8 cellular contexts compared by ENCODE assay signal in the genomic region with DNA sequence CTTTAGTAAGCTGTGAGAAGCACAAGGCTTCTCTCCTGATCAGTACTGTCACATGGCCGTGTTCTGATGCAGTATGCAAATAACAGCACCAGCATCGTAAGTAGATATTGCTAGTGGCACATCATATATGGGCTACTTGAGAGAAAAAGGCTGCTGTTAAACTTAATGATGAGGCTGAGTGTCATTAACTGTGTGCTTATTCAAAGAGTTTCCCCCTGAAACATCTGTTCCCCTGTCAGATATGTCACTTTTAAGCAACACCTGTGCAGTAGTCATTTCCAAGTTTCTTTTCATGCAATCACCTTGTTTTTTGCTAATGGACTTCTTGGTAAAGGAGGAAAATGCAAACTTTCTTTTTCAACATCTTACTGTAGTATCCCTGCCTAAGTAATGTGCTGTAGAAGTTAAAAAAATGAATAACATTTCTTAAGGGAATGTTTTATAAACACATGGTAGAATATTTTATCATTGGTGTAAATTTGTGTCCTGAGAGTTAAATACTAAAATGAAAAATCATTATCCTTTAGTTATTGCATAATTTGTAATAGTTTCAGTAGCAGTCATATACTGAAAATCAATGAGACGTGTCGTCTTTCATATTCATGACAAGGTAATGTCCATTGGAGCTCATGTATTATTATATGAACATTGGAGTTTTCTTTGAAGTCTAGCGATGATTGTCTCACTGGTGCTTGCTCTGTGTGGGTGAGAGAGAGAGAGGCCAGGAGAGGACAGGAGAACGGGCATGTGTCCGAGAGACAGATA.
DNase-seq lines count a peak whose midpoint lies in the region; ATAC-seq and FAIRE-seq lines count a peak whose summit lies in the region.
"Had no signal": no experiment of that assay in that cellular context is flagged by ENCODE, and none has a peak within 500 bp of the region (broad histone marks: within the 10 kb centered on the region; RNA-seq: fewer than 3 reads in every experiment).

No MANE protein-coding gene starts in this region.

- DNase-seq in NCI-H69 (lab: John Stamatoyannopoulos, UW), result peak; percentile 93
- DNase-seq in frontal cortex (ENCODE audit: low spot score in 2 of 2), result no peak
- DNase-seq in iPS-NIHi11 (ENCODE audit: low spot score), result no peak
- DNase-seq in cardiac septum (ENCODE audit: low spot score), result no peak
- DNase-seq: HCEC 1CT had no signal

- FAIRE-seq in frontal cortex (lab: Jason Lieb, UNC), result no peak

- intact Hi-C loops in cardiac septum (cut with DNase I), result no loop called here

- peak; percentile 89 for ATAC-seq in GM18907 (IDR thresholded peaks at IDR 0.05; ENCODE audit: unreplicated experiment)
- peak; percentile 93 for ATAC-seq in GM21529 (IDR thresholded peaks at IDR 0.05; ENCODE audit: unreplicated experiment)
- peak; percentile 81 for ATAC-seq in HG03135 (IDR thresholded peaks at IDR 0.05; ENCODE audit: unreplicated experiment)
